20 cellular contexts compared by ENCODE assay signal in the genomic region with DNA sequence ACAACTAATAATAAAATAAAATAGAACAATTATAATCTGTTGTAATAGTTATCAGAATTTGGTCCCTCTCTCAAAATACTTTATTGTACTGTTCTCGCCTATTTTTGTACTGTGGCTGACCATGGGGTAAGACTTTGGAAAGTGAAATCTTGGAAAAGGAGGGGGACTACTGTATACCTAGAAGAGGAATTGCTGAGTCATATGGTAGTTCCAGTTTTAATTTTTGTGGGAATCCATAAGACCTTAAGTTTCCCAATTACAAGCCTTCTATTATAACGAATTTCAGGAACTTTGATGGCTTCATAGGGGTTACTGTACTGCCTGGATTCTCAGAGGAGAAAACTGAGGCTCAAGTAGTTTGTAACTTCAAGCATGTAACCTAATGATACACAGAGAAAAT.
"Had no signal": no experiment of that assay in that cellular context is flagged by ENCODE, and none has a peak within 500 bp of the region (broad histone marks: within the 10 kb centered on the region; RNA-seq: fewer than 3 reads in every experiment).

No MANE protein-coding gene starts in this region.

- H3K36me3 ChIP-seq: neural progenitor cell had no signal

- ATAC-seq: activated CD8-positive, alpha-beta T cell treated with anti-CD3 and anti-CD28 coated beads, Interleukin-2, amount 10 ng/mL, durations not matched to agents 7 days and 5 days; left lobe of liver; T-cell; upper lobe of right lung had no signal

- H3K27ac Mint-ChIP-seq: activated CD4-positive, alpha-beta T cell treated with anti-CD3 and anti-CD28 coated beads, Interleukin-2, amount 10 ng/mL, durations not matched to agents 7 days and 5 days; activated CD8-positive, alpha-beta T cell treated with anti-CD3 and anti-CD28 coated beads, Interleukin-2, amount 10 ng/mL, durations not matched to agents 7 days and 5 days; neural progenitor cell; T-cell; T-helper 2 cell treated with Interferon-gamma antibody and Interleukin-4, amounts not matched to agents 5 μg/mL and 100 μg/mL, for 36 hours had no signal

- H3K27ac ChIP-seq: hepatocyte, spleen, upper lobe of right lung, VCaP had no signal

- H3K4me1 Mint-ChIP-seq: neural progenitor cell had no signal

- H3K4me3 Mint-ChIP-seq: activated CD4-positive, alpha-beta T cell treated with anti-CD3 and anti-CD28 coated beads, Interleukin-2, amount 10 ng/mL, durations not matched to agents 7 days and 5 days; activated CD8-positive, alpha-beta T cell treated with anti-CD3 and anti-CD28 coated beads, Interleukin-2, amount 10 ng/mL, durations not matched to agents 7 days and 5 days; immature natural killer cell; naive B cell; neural progenitor cell; T-cell; T-helper 2 cell treated with Interferon-gamma antibody and Interleukin-4, amounts not matched to agents 5 μg/mL and 100 μg/mL, for 36 hours had no signal

- H3K4me1 ChIP-seq: neural progenitor cell, upper lobe of right lung had no signal

- H3K27me3 ChIP-seq: hepatocyte, neural progenitor cell, spleen, upper lobe of right lung had no signal

- H3K9me3 Mint-ChIP-seq: activated CD4-positive, alpha-beta T cell treated with anti-CD3 and anti-CD28 coated beads, Interleukin-2, amount 10 ng/mL, durations not matched to agents 7 days and 5 days; immature natural killer cell; naive B cell; neural progenitor cell; T-cell; T-helper 2 cell treated with Interferon-gamma antibody and Interleukin-4, amounts not matched to agents 5 μg/mL and 100 μg/mL, for 36 hours had no signal

- H3K27me3 Mint-ChIP-seq: activated CD4-positive, alpha-beta T cell treated with anti-CD3 and anti-CD28 coated beads, Interleukin-2, amount 10 ng/mL, durations not matched to agents 7 days and 5 days; naive B cell; T-cell had no signal

- DNase-seq: activated CD4-positive, alpha-beta T cell treated with anti-CD3 and anti-CD28 coated beads, Interleukin-2, amount 10 ng/mL, durations not matched to agents 7 days and 5 days; activated CD4-positive, CD25-positive, alpha-beta regulatory T cell treated with anti-CD3 and anti-CD28 coated beads, Interleukin-2, amount 50 U/mL, for 72 hours; activated CD8-positive, alpha-beta T cell treated with anti-CD3 and anti-CD28 coated beads, Interleukin-2, amount 10 ng/mL, durations not matched to agents 7 days and 5 days; activated naive CD4-positive, alpha-beta T cell treated with Interleukin-2 at 50 U/mL for 16 hours; activated T-cell treated with anti-CD3 and anti-CD28 coated beads, Interleukin-2, amount 50 U/mL, for 1 hour; amygdala; foreskin fibroblast; immature natural killer cell; naive B cell; spleen; stimulated activated CD4-positive, alpha-beta T cell treated with anti-CD3 and anti-CD28 coated beads, Interleukin-4, amount 100 ng/mL, for 1 hour; stimulated activated naive CD4-positive, alpha-beta T cell treated with Interleukin-2 at 50 U/mL for 16 hours; T-cell; upper lobe of right lung had no signal

- H3K4me3 ChIP-seq: hepatocyte, lung, neural progenitor cell, spleen, upper lobe of right lung had no signal

- H3K9me3 ChIP-seq: spleen, upper lobe of right lung had no signal
